Comparison of ENCODE assay signal across 13 cellular contexts in genomic region chr12:124497039-124497438, GRCh38.
A peak's percentile ranks its signal among the peaks of the same experiment; 100 is the strongest.
DNase-seq lines count a peak whose midpoint lies in the region; ATAC-seq and TF ChIP-seq lines count a peak whose summit lies in the region.
"Had no signal": no experiment of that assay in that cellular context is flagged by ENCODE, and none has a peak within 500 bp of the region (broad histone marks: within the 10 kb centered on the region; RNA-seq: fewer than 3 reads in every experiment).

No MANE protein-coding gene starts in this region.

- no peaks in the 10 kb centered on the region for H3K27me3 ChIP-seq in GM23338 (ENCODE audit: insufficient read depth)
- no peaks in the 10 kb centered on the region for H3K27me3 ChIP-seq in right cardiac atrium (ENCODE audit: control insufficient read depth, insufficient read depth)
- no peaks in the 10 kb centered on the region for H3K27me3 ChIP-seq in stomach smooth muscle (ENCODE audit: control insufficient read depth in 1 of 2, insufficient read depth in 2 of 2, low read length in 2 of 2)

- intact Hi-C loops in right cardiac atrium (cut with DNase I): loop anchor here in 1 of 4 donors (5.0 kb wide), 1 partner anchor 70 kb away; the partner anchor contains the start of gene NCOR2

- CTCF ChIA-PET in T-cell (lab: Charles Lee): no interaction called here

- no peaks in the 10 kb centered on the region for H3K36me3 ChIP-seq in GM23338 (ENCODE audit: insufficient read depth)
- peaks cover 7 to 16% of the 10 kb centered on the region in 2 donors for H3K36me3 ChIP-seq in stomach smooth muscle (ENCODE audit: control insufficient read depth in 2 of 2, insufficient read depth in 2 of 2, low read length in 2 of 2)

- no peaks in the 10 kb centered on the region for H3K9me3 Mint-ChIP-seq in GM23338
- no peaks in the 10 kb centered on the region for H3K9me3 Mint-ChIP-seq in T-cell
- H3K9me3 Mint-ChIP-seq: activated B cell treated with CpG ODN at 0.5 μM for 24 hours; activated T-helper 2 cell treated with anti-CD3 and anti-CD28 coated beads, Interferon-gamma antibody, Interleukin-2, Interleukin-4, amounts not matched to agents 10 μg/mL and 5 μg/mL and 100 μg/mL, durations not matched to agents 14 hours and 24 hours and 36 hours had no signal

- H3K36me3 Mint-ChIP-seq in GM23338 (ENCODE audit: low read depth): peaks cover 6% of the 10 kb centered on the region; the same call in 1 of the 3 replicates
- H3K36me3 Mint-ChIP-seq in T-cell: peaks cover 3% of the 10 kb centered on the region

- ATAC-seq in GM23338 (no peak), right cardiac atrium (peak; percentile 14 to 30), GM21619 (IDR thresholded peaks at IDR 0.05; ENCODE audit: unreplicated experiment) (no peak), T-cell (replicated peaks in 1 of 4) (no peak)

- TF ChIP-seq CTCF in GM23338 (conservative IDR thresholded peaks at IDR 0.05; ENCODE audit: low read depth in 2 of 2) (no peak), cardiac fibroblast (IDR thresholded peaks at IDR 0.05; ENCODE audit: low read depth, low read length) (no peak)

- peaks cover 95% of the 10 kb centered on the region for H3K79me2 ChIP-seq in GM23338 (replicated peaks; ENCODE audit: insufficient read depth)

- H3K4me2 ChIP-seq in GM23338: no peak overlapping the region

- H3K4me1 ChIP-seq in GM23338 (ENCODE audit: insufficient read depth) (peaks cover 33% of the 10 kb centered on the region), right cardiac atrium (ENCODE audit: control insufficient read depth, insufficient read depth, low read length) (peaks cover 32% of the 10 kb centered on the region), stomach smooth muscle (ENCODE audit: control insufficient read depth, insufficient read depth, low read length) (peaks cover 76% of the 10 kb centered on the region)

- H3K4me1 Mint-ChIP-seq in GM23338: peaks cover 51% of the 10 kb centered on the region
- H3K4me1 Mint-ChIP-seq in T-cell: peaks cover 61 to 64% (median 61%) of the 10 kb centered on the region in 3 donors

- H3K27ac ChIP-seq in GM23338 (ENCODE audit: low read depth): no peak overlapping the region
- peak overlapping the region; percentile 8 for H3K27ac ChIP-seq in right cardiac atrium (ENCODE audit: low read length)
- H3K27ac ChIP-seq in stomach smooth muscle (ENCODE audit: low read length): peak overlapping the region; percentile 41

- no peaks in the 10 kb centered on the region for H3K9me2 ChIP-seq in GM23338 (ENCODE audit: insufficient read depth)

- peaks cover 14% of the 10 kb centered on the region for H4K20me1 ChIP-seq in GM23338 (replicated peaks; ENCODE audit: insufficient read depth)

- H3K4me3 ChIP-seq in GM23338: no peak overlapping the region
- no peak overlapping the region for H3K4me3 ChIP-seq in cardiac fibroblast (replicated peaks in 1 of 2; ENCODE audit: low read depth in 2 of 2, low read length in 2 of 2)
- H3K4me3 ChIP-seq in right cardiac atrium (ENCODE audit: low read length): no peak overlapping the region
- H3K4me3 ChIP-seq in stomach smooth muscle (ENCODE audit: low read length in 2 of 2): peak overlapping the region in 1 of 2 donors; percentile 3

- H3K27me3 Mint-ChIP-seq in GM23338 (ENCODE audit: insufficient read depth, low read depth, poor library complexity) (peaks cover 25% of the 10 kb centered on the region), T-cell (no peaks in the 10 kb centered on the region)
- H3K27me3 Mint-ChIP-seq: activated B cell treated with CpG ODN at 0.5 μM for 24 hours had no signal

- DNase-seq in GM23338 (ENCODE audit: low spot score) (no peak), cardiac fibroblast (ENCODE audit: low read depth in 2 of 2) (peak; percentile 82), right cardiac atrium (peak; percentile 77 to 79 (median 78)), AML-193 (lab: John Stamatoyannopoulos, UW) (no peak), DMS 273 treated with DMSO at 0.1 percent for 48 hours (lab: John Stamatoyannopoulos, UW) (no peak), T-cell (no peak)
- DNase-seq: activated B cell treated with CpG ODN at 0.5 μM for 24 hours; Calu3; effector memory CD4-positive, alpha-beta T cell; RPMI8226 had no signal

- H3K9me3 ChIP-seq in right cardiac atrium (ENCODE audit: control insufficient read depth, low read length) (no peaks in the 10 kb centered on the region), stomach smooth muscle (ENCODE audit: control insufficient read depth in 2 of 2, low read length in 2 of 2) (no peaks in the 10 kb centered on the region)

- WGBS in right cardiac atrium: 29% methylated on average over 13 of the region's 13 CpGs

- H3F3A ChIP-seq in GM23338 (replicated peaks; ENCODE audit: low read depth): 0 out of 2 replicates have a peak, but pooled peaks cover 4% of the 10 kb centered on the region

- H3K9ac ChIP-seq in stomach smooth muscle (ENCODE audit: low read length in 2 of 2): no peak overlapping the region

- peak overlapping the region; percentile 84; the same call in 1 of the 2 replicates for H3K27ac Mint-ChIP-seq in GM23338
- no peak overlapping the region for H3K27ac Mint-ChIP-seq in T-cell
- H3K27ac Mint-ChIP-seq: activated B cell treated with CpG ODN at 0.5 μM for 24 hours; activated T-helper 2 cell treated with anti-CD3 and anti-CD28 coated beads, Interferon-gamma antibody, Interleukin-2, Interleukin-4, amounts not matched to agents 10 μg/mL and 5 μg/mL and 100 μg/mL, durations not matched to agents 14 hours and 24 hours and 36 hours had no signal

- POLR2A ChIA-PET in T-cell (lab: Charles Lee): no interaction called here

- no peak overlapping the region for H2AFZ ChIP-seq in GM23338

- no peak overlapping the region for H3K4me3 Mint-ChIP-seq in GM23338
- H3K4me3 Mint-ChIP-seq in T-cell: no peak overlapping the region
- H3K4me3 Mint-ChIP-seq: activated B cell treated with CpG ODN at 0.5 μM for 24 hours had no signal

TF ChIP-seq in GM23338, 12 proteins besides CTCF, POLR2A, EP300 and RAD21:
- TF ChIP-seq ZNF331 (CRISPR knock-in tag; IDR thresholded peaks at IDR 0.05; ENCODE audit: low read depth): no peak
- no peak for TF ChIP-seq STAT1 (IDR thresholded peaks at IDR 0.05; ENCODE audit: unreplicated experiment)
- TF ChIP-seq EZH2 (IDR thresholded peaks at IDR 0.05; ENCODE audit: low read depth, unreplicated experiment): no peak
- no peak for TF ChIP-seq REST (IDR thresholded peaks at IDR 0.05; ENCODE audit: unreplicated experiment)
- TF ChIP-seq ZNF114 (CRISPR knock-in tag; IDR thresholded peaks at IDR 0.05): no peak

Comparison
In these comparisons a context has a peak if more than half of its experiments do, and no peak if none do; other contexts are left out.
1. ATAC-seq: peak in right cardiac atrium (2 of 2); none in GM23338 (single experiment), GM21619 (single experiment) and T-cell (0 of 4).
2. DNase-seq: peak in cardiac fibroblast (2 of 2) and right cardiac atrium (3 of 3); none in GM23338 (single experiment), AML-193 (0 of 2), DMS 273 treated with DMSO at 0.1 percent for 48 hours (single experiment) and T-cell (0 of 34).